ENCODE assay signal across 25 cellular contexts in the genomic region with DNA sequence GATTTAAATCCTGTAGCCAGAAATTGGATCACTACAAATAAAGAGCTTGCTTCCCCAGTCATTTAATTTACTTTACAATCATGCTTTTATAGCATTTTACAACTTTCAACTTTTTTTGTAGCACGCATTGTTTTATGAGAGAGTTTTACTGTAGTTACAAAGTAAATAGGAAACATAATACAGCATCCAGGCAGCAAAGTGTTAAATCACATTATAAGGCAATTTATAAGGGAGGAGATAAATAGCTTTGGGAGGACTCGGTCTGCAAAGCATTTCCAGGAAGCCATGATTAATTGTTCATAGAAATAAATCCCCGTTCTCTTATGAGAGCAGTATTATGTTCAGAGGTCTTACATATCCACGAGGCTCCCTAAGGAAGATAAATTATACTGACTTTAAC.
DNase-seq lines count a peak whose midpoint lies in the region; ATAC-seq, FAIRE-seq and TF ChIP-seq lines count a peak whose summit lies in the region.
"Had no signal": no experiment of that assay in that cellular context is flagged by ENCODE, and none has a peak within 500 bp of the region (broad histone marks: within the 10 kb centered on the region; RNA-seq: fewer than 3 reads in every experiment).

No MANE protein-coding gene starts in this region.

- BruUV-seq in A673 (replicated peaks; lab: Mats Ljungman, UMichigan) = no TSS peak

- H3K79me2 ChIP-seq in smooth muscle cell (ENCODE audit: low read depth) = no peaks in the 10 kb centered on the region

- H3K4me1 Mint-ChIP-seq in nephron = peaks cover 5% of the 10 kb centered on the region
- H3K4me1 Mint-ChIP-seq: CD14-positive monocyte; CD4-positive, alpha-beta memory T cell; CD4-positive, CD25-positive, alpha-beta regulatory T cell; CD8-positive, alpha-beta memory T cell had no signal

- no peak for TF ChIP-seq CTCF in A673 (conservative IDR thresholded peaks at IDR 0.05; ENCODE audit: low read depth, low read length)
- no peak for TF ChIP-seq CTCF in VCaP (conservative IDR thresholded peaks at IDR 0.05)
- TF ChIP-seq CTCF in nephron (IDR thresholded peaks at IDR 0.05; ENCODE audit: unreplicated experiment in 3 of 3) = no peak
- TF ChIP-seq CTCF in smooth muscle cell (IDR thresholded peaks at IDR 0.05; ENCODE audit: borderline replicate concordance, insufficient read depth, poor library complexity, severe bottlenecking) = no peak

- H4K20me1 ChIP-seq in smooth muscle cell (ENCODE audit: low read depth) = no peaks in the 10 kb centered on the region
- H4K20me1 ChIP-seq: BLaER1 had no signal

- H3K27me3 Mint-ChIP-seq in nephron (ENCODE audit: low read depth) = no peaks in the 10 kb centered on the region
- H3K27me3 Mint-ChIP-seq: CD4-positive, alpha-beta memory T cell; CD4-positive, CD25-positive, alpha-beta regulatory T cell; CD8-positive, alpha-beta memory T cell had no signal

- H3F3A ChIP-seq in smooth muscle cell (ENCODE audit: low read depth) = no peaks in the 10 kb centered on the region

- peaks cover 35% of the 10 kb centered on the region for H3K9me3 ChIP-seq in A673 (ENCODE audit: low read depth, low read length, poor library complexity, severe bottlenecking)
- no peaks in the 10 kb centered on the region for H3K9me3 ChIP-seq in small intestine (ENCODE audit: control insufficient read depth, low read depth)
- H3K9me3 ChIP-seq in smooth muscle cell (replicated peaks; ENCODE audit: low read depth) = no peaks in the 10 kb centered on the region
- H3K9me3 ChIP-seq: BE2C had no signal

- H2AFZ ChIP-seq in smooth muscle cell (ENCODE audit: low read depth) = no peak overlapping the region

- H3K4me1 ChIP-seq in A673 (ENCODE audit: insufficient read depth, low read length, poor library complexity, severe bottlenecking) (peaks cover 6% of the 10 kb centered on the region), small intestine (ENCODE audit: control insufficient read depth in 2 of 2, insufficient read depth in 1 of 2, low read depth in 1 of 2, low read length in 1 of 2) (no peaks in the 10 kb centered on the region), smooth muscle cell (ENCODE audit: low read depth) (no peaks in the 10 kb centered on the region)
- H3K4me1 ChIP-seq: A549, BE2C, BLaER1, Caco-2 had no signal

- no peak overlapping the region for H3K4me2 ChIP-seq in smooth muscle cell
- H3K4me2 ChIP-seq: A549, BLaER1 had no signal

- DNase-seq in A673 (ENCODE audit: low spot score) (peak; percentile 69), NCI-H82 treated with DMSO at 0.1 percent for 48 hours (lab: John Stamatoyannopoulos, UW; ENCODE audit: unreplicated experiment) (peak; percentile 7), small intestine (no peak), smooth muscle cell (lab: John Stamatoyannopoulos, UW; ENCODE audit: unreplicated experiment) (no peak), H4 (ENCODE audit: low spot score) (no peak)
- DNase-seq: ACHN; BE2C; C1 segment of cervical spinal cord; Caco-2; Calu3; CD4-positive, alpha-beta memory T cell; CD4-positive, CD25-positive, alpha-beta regulatory T cell; CD8-positive, alpha-beta memory T cell; DMS79 treated with DMSO at 0.1 percent for 48 hours; GF-D8 had no signal

- H3K27me3 ChIP-seq in A673 (replicated peaks; ENCODE audit: insufficient read depth, low read depth, low read length, poor library complexity) = no peaks in the 10 kb centered on the region
- H3K27me3 ChIP-seq in small intestine (ENCODE audit: control insufficient read depth in 2 of 2, insufficient read depth in 2 of 2, low read length in 2 of 2) = no peaks in the 10 kb centered on the region
- no peaks in the 10 kb centered on the region for H3K27me3 ChIP-seq in smooth muscle cell (ENCODE audit: low read depth)
- H3K27me3 ChIP-seq: BE2C, BLaER1 had no signal

- H3K9ac ChIP-seq in smooth muscle cell (ENCODE audit: low read depth) = no peak overlapping the region
- H3K9ac ChIP-seq: BLaER1 had no signal

- no peak overlapping the region for H3K4me3 Mint-ChIP-seq in nephron
- H3K4me3 Mint-ChIP-seq: CD14-positive monocyte; CD4-positive, alpha-beta memory T cell; CD4-positive, CD25-positive, alpha-beta regulatory T cell; CD8-positive, alpha-beta memory T cell had no signal

- H3K27ac Mint-ChIP-seq in nephron = peak overlapping the region; percentile 5 to 57 (median 6)
- H3K27ac Mint-ChIP-seq: CD14-positive monocyte; CD4-positive, alpha-beta memory T cell; CD4-positive, CD25-positive, alpha-beta regulatory T cell; CD8-positive, alpha-beta memory T cell had no signal

- intact Hi-C loops in A673 (cut with micrococcal nuclease; ENCODE audit: unreplicated experiment) = no loop called here

- POLR2A ChIA-PET in A673 (lab: Charles Lee; ENCODE audit: low non-redundant PET) = no interaction called here

- H3K27ac ChIP-seq in A673 (ENCODE audit: low read depth, low read length, poor library complexity, severe bottlenecking) (no peak overlapping the region), VCaP (peak overlapping the region; percentile 21; the same call in 1 of the 2 replicates), small intestine (ENCODE audit: low read depth in 1 of 2, low read length in 1 of 2) (no peak overlapping the region), smooth muscle cell (ENCODE audit: low read depth) (no peak overlapping the region)
- H3K27ac ChIP-seq: 22Rv1, A549, BLaER1 had no signal

- 59 to 60% (median 60%) methylated on average over 4 of the region's 4 CpGs for WGBS in small intestine, 3 donors
- WGBS in smooth muscle cell (ENCODE audit: low lambda C conversion rate) = 87% methylated on average over 4 of the region's 4 CpGs

- H3K36me3 ChIP-seq in A673 (ENCODE audit: insufficient read depth, low read length, poor library complexity, severe bottlenecking) (no peaks in the 10 kb centered on the region), small intestine (ENCODE audit: control insufficient read depth in 2 of 2, insufficient read depth in 2 of 2, low read length in 2 of 2) (no peaks in the 10 kb centered on the region), smooth muscle cell (ENCODE audit: low read depth) (peaks cover 4% of the 10 kb centered on the region)
- H3K36me3 ChIP-seq: BE2C, BLaER1 had no signal

- H3K4me3 ChIP-seq in A673 (ENCODE audit: low read depth, low read length, poor library complexity, severe bottlenecking) (no peak overlapping the region), small intestine (ENCODE audit: low read depth in 1 of 2, low read length in 2 of 2) (no peak overlapping the region), smooth muscle cell (no peak overlapping the region)
- H3K4me3 ChIP-seq: A549, BLaER1 had no signal

- ATAC-seq in GM19395 (IDR thresholded peaks at IDR 0.05; ENCODE audit: unreplicated experiment) = no peak
- ATAC-seq: A549 had no signal

- CTCF ChIA-PET in A673 (lab: Charles Lee) = no interaction called here

- FAIRE-seq in small intestine (lab: Jason Lieb, UNC) = no peak
- FAIRE-seq: A549, D721Med, G401.6, GM12891 had no signal

- H3K9me3 Mint-ChIP-seq in nephron = peaks cover 31% of the 10 kb centered on the region

- peaks cover 24% of the 10 kb centered on the region for H3K36me3 Mint-ChIP-seq in nephron (ENCODE audit: low read depth)
- H3K36me3 Mint-ChIP-seq: CD14-positive monocyte; CD4-positive, CD25-positive, alpha-beta regulatory T cell; CD8-positive, alpha-beta memory T cell had no signal

Comparison
In these comparisons a context has a peak if more than half of its experiments do, and no peak if none do; other contexts are left out.
1. DNase-seq: peak in A673 (single experiment) and NCI-H82 treated with DMSO at 0.1 percent for 48 hours (single experiment); none in small intestine (single experiment), smooth muscle cell (single experiment) and H4 (single experiment).